ENCODE assay signal across 20 cellular contexts in genomic region chr22:46479046-46479445, GRCh38.
"Had no signal": no experiment of that assay in that cellular context is flagged by ENCODE, and none has a peak within 500 bp of the region (broad histone marks: within the 10 kb centered on the region; RNA-seq: fewer than 3 reads in every experiment).

No MANE protein-coding gene starts in this region.

- H3K27ac Mint-ChIP-seq: activated naive CD4-positive, alpha-beta T cell treated with anti-CD3 and anti-CD28 coated beads, Interleukin-2, amount 50 U/mL, for 24 hours; activated T-cell treated with anti-CD3 and anti-CD28 coated beads, Interleukin-2, amount 50 U/mL, for 72 hours; immature natural killer cell; memory B cell; naive thymus-derived CD4-positive, alpha-beta T cell; stimulated activated naive CD8-positive, alpha-beta T cell treated with anti-CD3 and anti-CD28 coated beads, Interleukin-15, Interleukin-2, amounts not matched to agents 100 ng/mL and 50 ng/mL, for 24 hours; T-helper 17 cell had no signal

- H3K4me1 ChIP-seq: ascending aorta, breast epithelium, esophagus muscularis mucosa, gastroesophageal sphincter, tibial nerve had no signal

- H3K27ac ChIP-seq: ascending aorta, coronary artery, esophagus muscularis mucosa, gastroesophageal sphincter, heart right ventricle, tibial nerve, vagina, VCaP had no signal

- H3K4me3 ChIP-seq: ascending aorta, breast epithelium, coronary artery, esophagus muscularis mucosa, gastroesophageal sphincter, heart right ventricle, tibial nerve, vagina had no signal

- H3K9me3 ChIP-seq: breast epithelium, vagina had no signal

- H3K27me3 ChIP-seq: ascending aorta, breast epithelium, vagina had no signal

- ATAC-seq: activated T-cell treated with anti-CD3 and anti-CD28 coated beads, Interleukin-2, amount 50 U/mL, for 72 hours; gastroesophageal sphincter; heart right ventricle; naive thymus-derived CD4-positive, alpha-beta T cell; T-helper 17 cell had no signal

- H3K36me3 ChIP-seq: ascending aorta, breast epithelium, esophagus muscularis mucosa, gastroesophageal sphincter, heart right ventricle, tibial nerve, vagina had no signal

- H3K4me3 Mint-ChIP-seq: activated naive CD4-positive, alpha-beta T cell treated with anti-CD3 and anti-CD28 coated beads, Interleukin-2, amount 50 U/mL, for 24 hours; activated T-cell treated with anti-CD3 and anti-CD28 coated beads, Interleukin-2, amount 50 U/mL, for 72 hours; immature natural killer cell; memory B cell; naive thymus-derived CD4-positive, alpha-beta T cell; stimulated activated naive CD8-positive, alpha-beta T cell treated with anti-CD3 and anti-CD28 coated beads, Interleukin-15, Interleukin-2, amounts not matched to agents 100 ng/mL and 50 ng/mL, for 24 hours; T-helper 17 cell had no signal

- DNase-seq: activated CD4-positive, alpha-beta T cell treated with anti-CD3 and anti-CD28 coated beads for 1 hour; activated effector memory CD4-positive, alpha-beta T cell treated with anti-CD3 and anti-CD28 coated beads, Interleukin-2, amount 50 U/mL, for 16 hours; activated T-cell treated with anti-CD3 and anti-CD28 coated beads, Interleukin-2, amount 50 U/mL, for 72 hours; heart right ventricle; immature natural killer cell; naive thymus-derived CD4-positive, alpha-beta T cell; retina; stimulated activated CD4-positive, alpha-beta T cell treated with anti-CD3 and anti-CD28 coated beads, Interleukin-2, amount 100 ng/mL, for 24 hours; T-helper 17 cell had no signal

- H3K9me3 Mint-ChIP-seq: activated naive CD4-positive, alpha-beta T cell treated with anti-CD3 and anti-CD28 coated beads, Interleukin-2, amount 50 U/mL, for 24 hours; memory B cell had no signal
